ENCODE assay signal across 1 cellular context in genomic region chr3:78823434-78823833, GRCh38.
TF ChIP-seq lines count a peak whose summit lies in the region.

No MANE protein-coding gene starts in this region.

TF ChIP-seq in HepG2, 621 proteins besides CTCF, POLR2A, EP300 and RAD21 (continued from another document and continues in another):
- TF ChIP-seq NR0B2 (CRISPR knock-in tag; IDR thresholded peaks at IDR 0.05) = no peak
- no peak for TF ChIP-seq MXD4 (CRISPR knock-in tag; IDR thresholded peaks at IDR 0.05)
- no peak for TF ChIP-seq GFI1 (CRISPR knock-in tag; IDR thresholded peaks at IDR 0.05; ENCODE audit: borderline replicate concordance)
- TF ChIP-seq ZNF264 (CRISPR knock-in tag; IDR thresholded peaks at IDR 0.05) = no peak
- no peak for TF ChIP-seq ZNF589 (CRISPR knock-in tag; conservative IDR thresholded peaks at IDR 0.05)
- TF ChIP-seq REPIN1 (CRISPR knock-in tag; IDR thresholded peaks at IDR 0.05; ENCODE audit: borderline replicate concordance, low read depth) = no peak
- TF ChIP-seq PAXIP1 (CRISPR knock-in tag; conservative IDR thresholded peaks at IDR 0.05) = peak; percentile 37; the same call in 1 of the 2 replicates
- TF ChIP-seq FOXM1 (CRISPR knock-in tag; IDR thresholded peaks at IDR 0.05) = no peak
- TF ChIP-seq ZNF780A (CRISPR knock-in tag; IDR thresholded peaks at IDR 0.05) = no peak
- TF ChIP-seq ZNF569 (CRISPR knock-in tag; IDR thresholded peaks at IDR 0.05; ENCODE audit: borderline replicate concordance) = no peak
- TF ChIP-seq ZBTB40 (IDR thresholded peaks at IDR 0.05) = no peak
- TF ChIP-seq ZBTB40 (CRISPR knock-in tag; IDR thresholded peaks at IDR 0.05) = no peak
- no peak for TF ChIP-seq ZBTB34 (CRISPR knock-in tag; IDR thresholded peaks at IDR 0.05)
- TF ChIP-seq ZBTB42 (CRISPR knock-in tag; IDR thresholded peaks at IDR 0.05) = no peak
- TF ChIP-seq FOXP1 (IDR thresholded peaks at IDR 0.05) = no peak
- TF ChIP-seq FOXP1 (CRISPR knock-in tag; IDR thresholded peaks at IDR 0.05) = no peak
- TF ChIP-seq ZBTB39 (CRISPR knock-in tag; IDR thresholded peaks at IDR 0.05) = no peak
- TF ChIP-seq WIZ (CRISPR knock-in tag; IDR thresholded peaks at IDR 0.05) = no peak
- no peak for TF ChIP-seq PHF20 (CRISPR knock-in tag; IDR thresholded peaks at IDR 0.05)
- 0 out of 2 replicates have a peak, but pooled peaks have one; percentile 23 for TF ChIP-seq ZBTB33 (CRISPR knock-in tag; IDR thresholded peaks at IDR 0.05)
- 0 out of 2 replicates have a peak, but pooled peaks have one; percentile 24 for TF ChIP-seq HDAC2 (CRISPR knock-in tag; IDR thresholded peaks at IDR 0.05)
- no peak for TF ChIP-seq ZBTB7A (CRISPR knock-in tag; IDR thresholded peaks at IDR 0.05)
- no peak for TF ChIP-seq TIGD3 (CRISPR knock-in tag; IDR thresholded peaks at IDR 0.05; ENCODE audit: borderline replicate concordance)
- no peak for TF ChIP-seq TRAFD1 (CRISPR knock-in tag; IDR thresholded peaks at IDR 0.05; ENCODE audit: borderline replicate concordance)
- no peak for TF ChIP-seq PREB (CRISPR knock-in tag; IDR thresholded peaks at IDR 0.05)
- no peak for TF ChIP-seq SNAPC2 (CRISPR knock-in tag; IDR thresholded peaks at IDR 0.05)
- TF ChIP-seq ZNF549 (CRISPR knock-in tag; IDR thresholded peaks at IDR 0.05) = no peak
- no peak for TF ChIP-seq MAFF (IDR thresholded peaks at IDR 0.05; ENCODE audit: low read depth, low read length)
- no peak for TF ChIP-seq RBFOX2 (IDR thresholded peaks at IDR 0.05; ENCODE audit: low read depth, low read length)
- no peak for TF ChIP-seq IRF2 (CRISPR knock-in tag; IDR thresholded peaks at IDR 0.05)
- TF ChIP-seq MAX (IDR thresholded peaks at IDR 0.05) = peak; percentile 68
- TF ChIP-seq ZNF580 (CRISPR knock-in tag; IDR thresholded peaks at IDR 0.05; ENCODE audit: borderline replicate concordance, low read depth) = no peak
- TF ChIP-seq CCDC6 (CRISPR knock-in tag; IDR thresholded peaks at IDR 0.05) = no peak
- TF ChIP-seq TSC22D2 (CRISPR knock-in tag; IDR thresholded peaks at IDR 0.05; ENCODE audit: borderline replicate concordance) = no peak
